In genomic region chr22:33539902-33540751, GRCh38 we compare ENCODE assay signal across 1 cellular context.
TF ChIP-seq lines count a peak whose summit lies in the region.

No MANE protein-coding gene starts in this region.

TF ChIP-seq in HepG2, 621 proteins besides CTCF, POLR2A, EP300 and RAD21 (continued from another document and continues in another):
- TF ChIP-seq, protein P1, sequence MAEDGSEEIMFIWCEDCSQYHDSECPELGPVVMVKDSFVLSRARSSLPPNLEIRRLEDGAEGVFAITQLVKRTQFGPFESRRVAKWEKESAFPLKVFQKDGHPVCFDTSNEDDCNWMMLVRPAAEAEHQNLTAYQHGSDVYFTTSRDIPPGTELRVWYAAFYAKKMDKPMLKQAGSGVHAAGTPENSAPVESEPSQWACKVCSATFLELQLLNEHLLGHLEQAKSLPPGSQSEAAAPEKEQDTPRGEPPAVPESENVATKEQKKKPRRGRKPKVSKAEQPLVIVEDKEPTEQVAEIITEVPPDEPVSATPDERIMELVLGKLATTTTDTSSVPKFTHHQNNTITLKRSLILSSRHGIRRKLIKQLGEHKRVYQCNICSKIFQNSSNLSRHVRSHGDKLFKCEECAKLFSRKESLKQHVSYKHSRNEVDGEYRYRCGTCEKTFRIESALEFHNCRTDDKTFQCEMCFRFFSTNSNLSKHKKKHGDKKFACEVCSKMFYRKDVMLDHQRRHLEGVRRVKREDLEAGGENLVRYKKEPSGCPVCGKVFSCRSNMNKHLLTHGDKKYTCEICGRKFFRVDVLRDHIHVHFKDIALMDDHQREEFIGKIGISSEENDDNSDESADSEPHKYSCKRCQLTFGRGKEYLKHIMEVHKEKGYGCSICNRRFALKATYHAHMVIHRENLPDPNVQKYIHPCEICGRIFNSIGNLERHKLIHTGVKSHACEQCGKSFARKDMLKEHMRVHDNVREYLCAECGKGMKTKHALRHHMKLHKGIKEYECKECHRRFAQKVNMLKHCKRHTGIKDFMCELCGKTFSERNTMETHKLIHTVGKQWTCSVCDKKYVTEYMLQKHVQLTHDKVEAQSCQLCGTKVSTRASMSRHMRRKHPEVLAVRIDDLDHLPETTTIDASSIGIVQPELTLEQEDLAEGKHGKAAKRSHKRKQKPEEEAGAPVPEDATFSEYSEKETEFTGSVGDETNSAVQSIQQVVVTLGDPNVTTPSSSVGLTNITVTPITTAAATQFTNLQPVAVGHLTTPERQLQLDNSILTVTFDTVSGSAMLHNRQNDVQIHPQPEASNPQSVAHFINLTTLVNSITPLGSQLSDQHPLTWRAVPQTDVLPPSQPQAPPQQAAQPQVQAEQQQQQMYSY (CRISPR knock-in tag; IDR thresholded peaks at IDR 0.05) = peak; percentile 59
- TF ChIP-seq NR2F6 (IDR thresholded peaks at IDR 0.05) (peak; percentile 97), NR2F6 (CRISPR knock-in tag; IDR thresholded peaks at IDR 0.05) (peak; percentile 96), ZBTB34 (CRISPR knock-in tag; IDR thresholded peaks at IDR 0.05) (peak; percentile 91; the same call in 1 of the 2 replicates), HNF4G (IDR thresholded peaks at IDR 0.05; ENCODE audit: borderline replicate concordance, low read depth, low read length) (peak; percentile 92; the same call in 1 of the 2 replicates), HNF4G (CRISPR knock-in tag; IDR thresholded peaks at IDR 0.05; ENCODE audit: borderline replicate concordance, low read depth) (peak; percentile 64; the same call in 1 of the 2 replicates), KDM5A (IDR thresholded peaks at IDR 0.05; ENCODE audit: borderline replicate concordance, low read length) (no peak), SMAD9 (CRISPR knock-in tag; IDR thresholded peaks at IDR 0.05) (no peak), SAFB2 (CRISPR knock-in tag; IDR thresholded peaks at IDR 0.05; ENCODE audit: borderline replicate concordance, low read depth) (no peak), HOXD1 (CRISPR knock-in tag; IDR thresholded peaks at IDR 0.05) (peak; percentile 86; the same call in 1 of the 2 replicates), ZNF235 (CRISPR knock-in tag; IDR thresholded peaks at IDR 0.05; ENCODE audit: borderline replicate concordance) (no peak), ZNF143 (CRISPR knock-in tag; IDR thresholded peaks at IDR 0.05) (peak; percentile 44; the same call in 1 of the 2 replicates), MED1 (CRISPR knock-in tag; IDR thresholded peaks at IDR 0.05) (peak; percentile 97), AFF4 (CRISPR knock-in tag; IDR thresholded peaks at IDR 0.05) (no peak), PRMT3 (CRISPR knock-in tag; IDR thresholded peaks at IDR 0.05; ENCODE audit: borderline replicate concordance, low read depth) (no peak), ZBTB46 (CRISPR knock-in tag; IDR thresholded peaks at IDR 0.05; ENCODE audit: borderline replicate concordance) (no peak), ZFYVE20 (CRISPR knock-in tag; IDR thresholded peaks at IDR 0.05; ENCODE audit: borderline replicate concordance, low read depth) (no peak), PPARG (CRISPR knock-in tag; conservative IDR thresholded peaks at IDR 0.05) (peak; percentile 92), ARID2 (CRISPR knock-in tag; IDR thresholded peaks at IDR 0.05; ENCODE audit: borderline replicate concordance) (no peak), HIVEP1 (CRISPR knock-in tag; IDR thresholded peaks at IDR 0.05) (peak; percentile 10; the same call in 1 of the 2 replicates), KAT7 (CRISPR knock-in tag; IDR thresholded peaks at IDR 0.05; ENCODE audit: borderline replicate concordance) (peak; percentile 78; the same call in 1 of the 2 replicates), ZFP36L1 (CRISPR knock-in tag; IDR thresholded peaks at IDR 0.05) (0 out of 2 replicates have a peak, but pooled peaks have one; percentile 44), GPBP1L1 (CRISPR knock-in tag; IDR thresholded peaks at IDR 0.05) (no peak), BHLHE40 (IDR thresholded peaks at IDR 0.05; ENCODE audit: low read length) (no peak)
- TF ChIP-seq, protein P2, sequence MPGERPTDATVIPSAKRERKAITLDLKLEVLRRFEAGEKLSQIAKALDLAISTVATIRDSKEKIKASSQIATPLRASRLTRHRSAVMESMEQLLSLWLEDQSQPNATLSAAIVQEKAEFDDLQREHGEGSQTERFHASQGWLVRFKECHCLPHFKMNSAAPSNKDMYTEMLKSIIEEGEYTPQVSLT (CRISPR knock-in tag; IDR thresholded peaks at IDR 0.05; ENCODE audit: borderline replicate concordance, low read depth) = no peak
- TF ChIP-seq, protein P3, sequence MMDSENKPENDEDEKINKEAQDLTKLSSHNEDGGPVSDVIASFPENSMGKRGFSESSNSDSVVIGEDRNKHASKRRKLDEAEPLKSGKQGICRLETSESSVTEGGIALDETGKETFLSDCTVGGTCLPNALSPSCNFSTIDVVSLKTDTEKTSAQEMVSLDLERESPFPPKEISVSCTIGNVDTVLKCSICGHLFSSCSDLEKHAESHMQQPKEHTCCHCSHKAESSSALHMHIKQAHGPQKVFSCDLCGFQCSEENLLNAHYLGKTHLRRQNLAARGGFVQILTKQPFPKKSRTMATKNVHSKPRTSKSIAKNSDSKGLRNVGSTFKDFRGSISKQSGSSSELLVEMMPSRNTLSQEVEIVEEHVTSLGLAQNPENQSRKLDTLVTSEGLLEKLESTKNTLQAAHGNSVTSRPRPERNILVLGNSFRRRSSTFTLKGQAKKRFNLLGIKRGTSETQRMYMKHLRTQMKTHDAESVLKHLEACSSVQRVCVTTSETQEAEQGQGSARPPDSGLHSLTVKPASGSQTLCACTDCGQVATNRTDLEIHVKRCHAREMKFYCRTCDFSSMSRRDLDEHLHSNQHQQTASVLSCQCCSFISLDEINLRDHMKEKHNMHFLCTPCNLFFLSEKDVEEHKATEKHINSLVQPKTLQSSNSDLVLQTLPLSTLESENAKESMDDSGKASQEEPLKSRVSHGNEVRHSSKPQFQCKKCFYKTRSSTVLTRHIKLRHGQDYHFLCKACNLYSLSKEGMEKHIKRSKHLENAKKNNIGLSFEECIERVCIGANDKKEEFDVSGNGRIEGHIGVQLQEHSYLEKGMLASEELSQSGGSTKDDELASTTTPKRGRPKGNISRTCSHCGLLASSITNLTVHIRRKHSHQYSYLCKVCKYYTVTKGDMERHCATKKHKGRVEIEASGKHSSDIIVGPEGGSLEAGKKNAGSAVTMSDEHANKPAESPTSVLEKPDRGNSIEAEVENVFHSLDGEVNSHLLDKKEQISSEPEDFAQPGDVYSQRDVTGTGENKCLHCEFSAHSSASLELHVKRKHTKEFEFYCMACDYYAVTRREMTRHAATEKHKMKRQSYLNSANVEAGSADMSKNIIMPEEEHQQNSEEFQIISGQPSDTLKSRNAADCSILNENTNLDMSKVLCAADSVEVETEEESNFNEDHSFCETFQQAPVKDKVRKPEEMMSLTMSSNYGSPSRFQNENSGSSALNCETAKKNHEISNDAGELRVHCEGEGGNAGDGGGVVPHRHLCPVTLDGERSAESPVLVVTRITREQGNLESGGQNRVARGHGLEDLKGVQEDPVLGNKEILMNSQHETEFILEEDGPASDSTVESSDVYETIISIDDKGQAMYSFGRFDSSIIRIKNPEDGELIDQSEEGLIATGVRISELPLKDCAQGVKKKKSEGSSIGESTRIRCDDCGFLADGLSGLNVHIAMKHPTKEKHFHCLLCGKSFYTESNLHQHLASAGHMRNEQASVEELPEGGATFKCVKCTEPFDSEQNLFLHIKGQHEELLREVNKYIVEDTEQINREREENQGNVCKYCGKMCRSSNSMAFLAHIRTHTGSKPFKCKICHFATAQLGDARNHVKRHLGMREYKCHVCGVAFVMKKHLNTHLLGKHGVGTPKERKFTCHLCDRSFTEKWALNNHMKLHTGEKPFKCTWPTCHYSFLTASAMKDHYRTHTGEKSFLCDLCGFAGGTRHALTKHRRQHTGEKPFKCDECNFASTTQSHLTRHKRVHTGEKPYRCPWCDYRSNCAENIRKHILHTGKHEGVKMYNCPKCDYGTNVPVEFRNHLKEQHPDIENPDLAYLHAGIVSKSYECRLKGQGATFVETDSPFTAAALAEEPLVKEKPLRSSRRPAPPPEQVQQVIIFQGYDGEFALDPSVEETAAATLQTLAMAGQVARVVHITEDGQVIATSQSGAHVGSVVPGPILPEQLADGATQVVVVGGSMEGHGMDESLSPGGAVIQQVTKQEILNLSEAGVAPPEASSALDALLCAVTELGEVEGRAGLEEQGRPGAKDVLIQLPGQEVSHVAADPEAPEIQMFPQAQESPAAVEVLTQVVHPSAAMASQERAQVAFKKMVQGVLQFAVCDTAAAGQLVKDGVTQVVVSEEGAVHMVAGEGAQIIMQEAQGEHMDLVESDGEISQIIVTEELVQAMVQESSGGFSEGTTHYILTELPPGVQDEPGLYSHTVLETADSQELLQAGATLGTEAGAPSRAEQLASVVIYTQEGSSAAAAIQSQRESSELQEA (CRISPR knock-in tag; IDR thresholded peaks at IDR 0.05; ENCODE audit: not compliant biosample characterization) = no peak
- TF ChIP-seq, protein P4, sequence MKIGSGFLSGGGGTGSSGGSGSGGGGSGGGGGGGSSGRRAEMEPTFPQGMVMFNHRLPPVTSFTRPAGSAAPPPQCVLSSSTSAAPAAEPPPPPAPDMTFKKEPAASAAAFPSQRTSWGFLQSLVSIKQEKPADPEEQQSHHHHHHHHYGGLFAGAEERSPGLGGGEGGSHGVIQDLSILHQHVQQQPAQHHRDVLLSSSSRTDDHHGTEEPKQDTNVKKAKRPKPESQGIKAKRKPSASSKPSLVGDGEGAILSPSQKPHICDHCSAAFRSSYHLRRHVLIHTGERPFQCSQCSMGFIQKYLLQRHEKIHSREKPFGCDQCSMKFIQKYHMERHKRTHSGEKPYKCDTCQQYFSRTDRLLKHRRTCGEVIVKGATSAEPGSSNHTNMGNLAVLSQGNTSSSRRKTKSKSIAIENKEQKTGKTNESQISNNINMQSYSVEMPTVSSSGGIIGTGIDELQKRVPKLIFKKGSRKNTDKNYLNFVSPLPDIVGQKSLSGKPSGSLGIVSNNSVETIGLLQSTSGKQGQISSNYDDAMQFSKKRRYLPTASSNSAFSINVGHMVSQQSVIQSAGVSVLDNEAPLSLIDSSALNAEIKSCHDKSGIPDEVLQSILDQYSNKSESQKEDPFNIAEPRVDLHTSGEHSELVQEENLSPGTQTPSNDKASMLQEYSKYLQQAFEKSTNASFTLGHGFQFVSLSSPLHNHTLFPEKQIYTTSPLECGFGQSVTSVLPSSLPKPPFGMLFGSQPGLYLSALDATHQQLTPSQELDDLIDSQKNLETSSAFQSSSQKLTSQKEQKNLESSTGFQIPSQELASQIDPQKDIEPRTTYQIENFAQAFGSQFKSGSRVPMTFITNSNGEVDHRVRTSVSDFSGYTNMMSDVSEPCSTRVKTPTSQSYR (CRISPR knock-in tag; IDR thresholded peaks at IDR 0.05; ENCODE audit: borderline replicate concordance) = peak; percentile 84; the same call in 1 of the 2 replicates
